Comparison of ENCODE assay signal across 6 cellular contexts in genomic region chr5:171895076-171895475, GRCh38.
"Had no signal": no experiment of that assay in that cellular context is flagged by ENCODE, and none has a peak within 500 bp of the region (broad histone marks: within the 10 kb centered on the region; RNA-seq: fewer than 3 reads in every experiment).

No MANE protein-coding gene starts in this region.

- H3K4me3 Mint-ChIP-seq: GM23338, H9, HFFc6 had no signal

- DNase-seq: H9, HCEC 1CT, HFFc6, IMR-90 had no signal

- H3K4me3 ChIP-seq: GM23338, K562 had no signal

- H3K27ac Mint-ChIP-seq: HFFc6 had no signal

- ATAC-seq: GM23338, K562 had no signal

- H3K9me3 Mint-ChIP-seq: GM23338, H9, HFFc6 had no signal
